12 cellular contexts compared by ENCODE assay signal in the genomic region with DNA sequence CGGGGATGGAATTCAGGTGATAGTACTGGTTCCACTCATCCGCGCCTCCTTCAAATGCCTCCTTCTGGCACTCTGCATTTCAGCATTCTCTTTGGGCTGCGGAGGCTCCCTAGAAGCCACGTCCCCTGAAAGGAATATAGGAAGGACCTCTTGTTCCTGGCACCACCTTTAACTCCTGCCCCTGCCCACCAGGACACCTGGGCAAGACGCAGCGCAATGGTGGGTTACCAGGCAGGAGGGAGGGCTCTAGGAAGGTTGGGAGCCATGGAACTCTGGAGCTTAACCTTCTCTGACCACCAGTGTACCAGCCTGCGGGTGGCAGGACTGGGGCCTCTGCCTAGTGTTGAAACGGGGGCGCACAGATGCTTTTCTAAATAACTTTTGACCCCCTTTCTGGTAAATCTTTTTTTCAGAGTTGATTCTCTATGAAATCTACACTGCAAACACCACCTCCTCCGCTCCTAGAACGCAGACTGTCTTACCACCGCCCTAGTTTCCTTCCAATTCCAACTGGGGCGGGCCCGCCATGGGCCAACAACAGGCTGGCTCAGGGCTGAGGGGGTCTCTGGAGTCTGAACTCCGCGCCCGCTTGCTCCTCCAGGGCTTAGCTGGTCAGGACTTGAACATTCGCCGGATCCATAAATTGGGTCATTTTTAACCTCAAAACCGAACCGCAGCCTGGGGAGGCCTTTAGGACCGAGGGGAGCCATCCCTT. TPM values are rescaled to one million over a fixed set of nuclear protein-coding genes. Genes with fewer than 3 reads are reported as not detected.
DNase-seq lines count a peak whose midpoint lies in the region; ATAC-seq and TF ChIP-seq lines count a peak whose summit lies in the region.
"Had no signal": no experiment of that assay in that cellular context is flagged by ENCODE, and none has a peak within 500 bp of the region (broad histone marks: within the 10 kb centered on the region; RNA-seq: fewer than 3 reads in every experiment).

No MANE protein-coding gene starts in this region.

- no peaks in the 10 kb centered on the region for H3K79me2 ChIP-seq in neural cell (replicated peaks; ENCODE audit: insufficient read depth, low read length)

- H3K9ac ChIP-seq in neural cell (ENCODE audit: low read length) = no peak overlapping the region

- H3K36me3 ChIP-seq in esophagus squamous epithelium (no peaks in the 10 kb centered on the region), neural cell (ENCODE audit: insufficient read depth, low read length) (no peaks in the 10 kb centered on the region), upper lobe of right lung (no peaks in the 10 kb centered on the region)

- H2AFZ ChIP-seq in neural cell (ENCODE audit: low read depth, low read length) = no peak overlapping the region

- no peak overlapping the region for H3K4me2 ChIP-seq in neural cell (ENCODE audit: low read length)

- DNase-seq in cardiac septum (ENCODE audit: low spot score) (peak; percentile 17), left cardiac atrium (no peak), esophagus squamous epithelium (lab: John Stamatoyannopoulos, UW) (no peak), upper lobe of right lung (no peak), left colon (no peak), NCI-H187 (lab: John Stamatoyannopoulos, UW) (no peak)
- no peak for DNase-seq in effector CD8-positive, alpha-beta T cell (lab: John Stamatoyannopoulos, UW)
- DNase-seq: DND-41, NCI-H2107, T-helper 9 cell had no signal

- H3K4me1 ChIP-seq in esophagus squamous epithelium (peaks cover 15 to 27% (median 17%) of the 10 kb centered on the region in 3 donors), upper lobe of right lung (peaks cover 7% of the 10 kb centered on the region)

- no peaks in the 10 kb centered on the region for H3F3A ChIP-seq in neural cell (ENCODE audit: insufficient read depth, low read length, poor library complexity, severe bottlenecking)

- H3K9me3 ChIP-seq in esophagus squamous epithelium (no peaks in the 10 kb centered on the region), neural cell (ENCODE audit: low read length) (no peaks in the 10 kb centered on the region), upper lobe of right lung (no peaks in the 10 kb centered on the region)

- TF ChIP-seq RAD21 in neural cell (conservative IDR thresholded peaks at IDR 0.05) = no peak

- peak overlapping the region in 3 of 4 donors; percentile 23 to 66 (median 46) for H3K4me3 ChIP-seq in esophagus squamous epithelium
- peak overlapping the region; percentile 78 for H3K4me3 ChIP-seq in neural cell (ENCODE audit: low read length)
- peak overlapping the region; percentile 14 for H3K4me3 ChIP-seq in upper lobe of right lung

- TF ChIP-seq EP300 in neural cell (conservative IDR thresholded peaks at IDR 0.05; ENCODE audit: poor library complexity, severe bottlenecking) = no peak

- no peak for ATAC-seq in left cardiac atrium
- no peak for ATAC-seq in upper lobe of right lung
- ATAC-seq in left colon = no peak

- TF ChIP-seq CTCF in esophagus squamous epithelium (IDR thresholded peaks at IDR 0.05) (no peak), neural cell (IDR thresholded peaks at IDR 0.05; ENCODE audit: poor library complexity, severe bottlenecking) (no peak), upper lobe of right lung (IDR thresholded peaks at IDR 0.05) (no peak)

- H3K27ac ChIP-seq in esophagus squamous epithelium (no peak overlapping the region), neural cell (ENCODE audit: low read length) (no peak overlapping the region), upper lobe of right lung (no peak overlapping the region)

- intact Hi-C loops in cardiac septum (cut with DNase I) = loop anchor here (10.0 kb wide), 1 partner anchor 166 kb away; no protein-coding TSS in a partner anchor
- intact Hi-C loops in left cardiac atrium (cut with DNase I) = loop anchor here in 1 of 2 donors (5.0 to 10.0 kb wide), 2 partner anchors 34 to 146 kb away; no protein-coding TSS in a partner anchor
- intact Hi-C loops in esophagus squamous epithelium (cut with DNase I) = no loop called here
- intact Hi-C loops in upper lobe of right lung (cut with DNase I) = no loop called here
- intact Hi-C loops in left colon (cut with DNase I, micrococcal nuclease) = no loop called here

- TF ChIP-seq POLR2A in esophagus squamous epithelium (IDR thresholded peaks at IDR 0.05) = no peak

- H4K20me1 ChIP-seq in neural cell (ENCODE audit: insufficient read depth) = no peaks in the 10 kb centered on the region

- peaks cover 14 to 92% (median 14%) of the 10 kb centered on the region in 4 donors for H3K27me3 ChIP-seq in esophagus squamous epithelium
- H3K27me3 ChIP-seq in neural cell (ENCODE audit: insufficient read depth, low read depth, low read length) = peaks cover 50% of the 10 kb centered on the region
- peaks cover 74% of the 10 kb centered on the region for H3K27me3 ChIP-seq in upper lobe of right lung

- no peaks in the 10 kb centered on the region for H3K9me2 ChIP-seq in neural cell (ENCODE audit: insufficient read depth, low read length)

- 48 to 59% methylated on average over 17 of the region's 23 CpGs for WGBS in esophagus squamous epithelium, 2 donors

TF ChIP-seq in neural cell, 6 proteins besides CTCF, POLR2A, EP300 and RAD21:
- TF ChIP-seq MXI1 (conservative IDR thresholded peaks at IDR 0.05; ENCODE audit: poor library complexity, severe bottlenecking) = no peak
- no peak for TF ChIP-seq POLR2AphosphoS5 (IDR thresholded peaks at IDR 0.05)
- TF ChIP-seq SMC3 (conservative IDR thresholded peaks at IDR 0.05; ENCODE audit: poor library complexity) = no peak

RNA-seq across cellular contexts. Expression of a gene that starts 0.9 kb away (rescaled TPM):
- total RNA-seq in cardiac septum (17.6 TPM), left cardiac atrium (10 to 100 TPM; 16.7 to 28.4 TPM), esophagus squamous epithelium (not detected), upper lobe of right lung (not detected), left colon (under 1 TPM; 0.12 to 0.45 TPM)
- polyA plus RNA-seq in neural cell = 0.22 and 0.46 TPM in 2 replicates
- 1.0 and 1.2 TPM in 2 replicates for polyA minus RNA-seq in neural cell
- total RNA-seq: natural killer cell treated with Interleukin-12 subunit alpha and Interleukin-12 subunit beta and Interleukin-15 and Interleukin-18, amount 100 ng/mL, for 72 hours had no signal

Comparison
In these comparisons a context has a peak if more than half of its experiments do, and no peak if none do; other contexts are left out.
1. H3K4me3 ChIP-seq: peak in every context shown above with its lines; median percentile 78 in neural cell; 46 in esophagus squamous epithelium; 14 in upper lobe of right lung.
2. RNA of a gene that starts 0.9 kb away (total RNA-seq): 16.7 to 28.4 TPM in left cardiac atrium and 17.6 TPM in cardiac septum (single experiment); 0.12 to 0.45 TPM in left colon, not detected in upper lobe of right lung (single experiment) and not detected in esophagus squamous epithelium; every median in the first group is over 10 times any median in the second.